Comparison of ENCODE assay signal across 11 cellular contexts in the genomic region with DNA sequence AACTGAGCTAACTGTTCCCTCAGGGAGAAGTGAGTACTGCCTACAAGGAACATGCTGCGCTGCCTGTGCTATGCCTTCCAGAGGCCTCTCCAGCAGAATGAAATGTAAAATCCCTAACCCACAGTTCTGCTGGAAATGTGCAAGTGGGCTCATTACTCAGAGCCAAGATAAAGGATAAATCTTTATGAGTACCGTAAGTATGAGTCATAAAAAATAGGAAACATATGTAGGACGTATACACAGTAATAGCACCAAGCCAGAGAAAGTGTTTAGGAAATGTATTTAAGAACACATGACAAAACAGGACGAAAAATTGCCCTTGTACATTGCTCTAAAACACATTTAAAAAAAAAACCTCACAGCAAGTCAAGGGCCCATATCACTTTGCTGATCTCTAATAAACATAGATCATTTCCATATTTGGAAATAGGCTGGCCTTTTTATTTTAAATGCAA.
DNase-seq lines count a peak whose midpoint lies in the region; TF ChIP-seq lines count a peak whose summit lies in the region.
"Had no signal": no experiment of that assay in that cellular context is flagged by ENCODE, and none has a peak within 500 bp of the region (broad histone marks: within the 10 kb centered on the region; RNA-seq: fewer than 3 reads in every experiment).

No MANE protein-coding gene starts in this region.

- H3K4me3 ChIP-seq in HFF-Myc (replicated peaks; ENCODE audit: low read depth, low read length) = no peak overlapping the region
- no peak overlapping the region for H3K4me3 ChIP-seq in foreskin fibroblast (ENCODE audit: low read depth in 1 of 2, low read length in 2 of 2)

- intact Hi-C loops in posterior vena cava (cut with DNase I) = no loop called here

- DNase-seq in HFF-Myc (ENCODE audit: extremely low read depth, low read depth) = peak; percentile 97
- DNase-seq in foreskin fibroblast = peak; percentile 91 to 94
- peak; percentile 68 for DNase-seq in stromal cell of bone marrow (ENCODE audit: low read depth)
- no peak for DNase-seq in activated naive CD4-positive, alpha-beta T cell treated with anti-CD3 and anti-CD28 coated beads, Interleukin-2, amount 50 U/mL, for 16 hours
- DNase-seq in RPMI8226 = no peak
- no peak for DNase-seq in posterior vena cava (ENCODE audit: low spot score)
- no peak for DNase-seq in MV-4-11 (lab: John Stamatoyannopoulos, UW)
- DNase-seq: GF-D8; NCI-H1105; stimulated activated CD4-positive, alpha-beta T cell treated with anti-CD3 and anti-CD28 coated beads, Interleukin-4, amount 100 ng/mL, for 24 hours had no signal

- TF ChIP-seq CTCF in HFF-Myc (IDR thresholded peaks at IDR 0.05; ENCODE audit: low read depth, low read length, missing control alignments) (no peak), VCaP (conservative IDR thresholded peaks at IDR 0.05) (no peak), foreskin fibroblast (IDR thresholded peaks at IDR 0.05; ENCODE audit: low read depth, low read length) (no peak)

- peak overlapping the region; percentile 19; the same call in 1 of the 2 replicates for H3K27ac ChIP-seq in VCaP

Comparison
In these comparisons a context has a peak if more than half of its experiments do, and no peak if none do; other contexts are left out.
1. DNase-seq: peak in HFF-Myc (single experiment), foreskin fibroblast (2 of 2) and stromal cell of bone marrow (single experiment); none in activated naive CD4-positive, alpha-beta T cell treated with anti-CD3 and anti-CD28 coated beads, Interleukin-2, amount 50 U/mL, for 16 hours (single experiment), RPMI8226 (single experiment), posterior vena cava (single experiment) and MV-4-11 (single experiment).